12 cellular contexts compared by ENCODE assay signal in the genomic region with DNA sequence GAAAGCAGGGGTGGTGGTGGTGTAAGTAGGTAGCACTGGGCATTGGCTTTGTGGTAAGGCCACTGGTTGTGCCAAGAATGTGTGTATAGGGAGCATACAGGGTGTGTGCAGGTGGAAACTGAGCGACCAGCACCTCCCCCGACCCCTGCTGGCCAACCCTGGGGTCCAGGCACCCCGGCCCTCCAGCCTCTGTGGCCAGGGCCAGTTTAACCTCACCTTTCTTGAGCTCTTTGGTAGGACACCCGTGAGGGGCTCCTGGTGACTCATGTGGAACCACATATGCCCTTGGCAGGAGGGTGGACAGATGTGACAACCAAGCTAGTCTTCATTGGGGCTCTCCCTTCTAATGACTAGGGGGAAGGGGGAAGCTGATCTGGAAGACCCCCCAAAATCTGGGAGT. TPM values are rescaled to one million over a fixed set of nuclear protein-coding genes. Genes with fewer than 3 reads are reported as not detected.
DNase-seq lines count a peak whose midpoint lies in the region; ATAC-seq and TF ChIP-seq lines count a peak whose summit lies in the region.
"Had no signal": no experiment of that assay in that cellular context is flagged by ENCODE, and none has a peak within 500 bp of the region (broad histone marks: within the 10 kb centered on the region; RNA-seq: fewer than 3 reads in every experiment).

No MANE protein-coding gene starts in this region.

- no peak for TF ChIP-seq EP300 in SK-N-SH (IDR thresholded peaks at IDR 0.05; ENCODE audit: borderline replicate concordance in 1 of 2, low read depth in 1 of 2, low read length in 1 of 2)

- no peak overlapping the region for H3K4me3 ChIP-seq in SK-N-SH (ENCODE audit: low read depth in 2 of 2, low read length in 1 of 2)

- peaks cover 2 to 4% (median 4%) of the 10 kb centered on the region in 3 donors for H3K27me3 Mint-ChIP-seq in immature natural killer cell (ENCODE audit: low read depth in 3 of 3)
- no peaks in the 10 kb centered on the region for H3K27me3 Mint-ChIP-seq in activated CD4-positive, alpha-beta memory T cell treated with anti-CD3 and anti-CD28 coated beads for 36 hours
- H3K27me3 Mint-ChIP-seq: stimulated activated naive B cell treated with anti-CD40 and anti-IgM and Interleukin-4, amounts not matched to agents 10 μg/mL and 1 μg/mL and 100 μg/mL, for 72 hours had no signal

- H3K27ac ChIP-seq in SK-N-SH (ENCODE audit: low read depth in 2 of 2, low read length in 1 of 2), result peak overlapping the region; percentile 84 to 100; a peak in 3 of 4 replicates
- peak overlapping the region; percentile 89 for H3K27ac ChIP-seq in temporal lobe (ENCODE audit: low read depth, low read length)

- peaks cover 11 to 68% of the 10 kb centered on the region in 2 experiments for H3K4me1 ChIP-seq in SK-N-SH (ENCODE audit: control insufficient read depth in 1 of 2, insufficient read depth in 2 of 2, low read depth in 1 of 2, low read length in 1 of 2)

- H2AFZ ChIP-seq in SK-N-SH (ENCODE audit: low read depth), result no peak overlapping the region

- peaks cover 19 to 28% of the 10 kb centered on the region in 2 donors for H3K4me1 Mint-ChIP-seq in immature natural killer cell
- H3K4me1 Mint-ChIP-seq in activated CD4-positive, alpha-beta memory T cell treated with anti-CD3 and anti-CD28 coated beads for 36 hours (ENCODE audit: low read depth), result peaks cover 13% of the 10 kb centered on the region

- no peaks in the 10 kb centered on the region for H3K36me3 Mint-ChIP-seq in immature natural killer cell
- peaks cover 3% of the 10 kb centered on the region for H3K36me3 Mint-ChIP-seq in activated CD4-positive, alpha-beta memory T cell treated with anti-CD3 and anti-CD28 coated beads for 36 hours

- no peaks in the 10 kb centered on the region for H3K9me2 ChIP-seq in SK-N-SH

- peaks cover 10% of the 10 kb centered on the region; the same call in 1 of the 2 replicates for H3K79me2 ChIP-seq in SK-N-SH (ENCODE audit: insufficient read depth)

- peak overlapping the region in 2 of 5 donors; percentile 15 to 39 for H3K4me3 Mint-ChIP-seq in immature natural killer cell
- no peak overlapping the region for H3K4me3 Mint-ChIP-seq in activated CD4-positive, alpha-beta memory T cell treated with anti-CD3 and anti-CD28 coated beads for 36 hours

- peak overlapping the region in 5 of 6 donors; percentile 49 to 87 (median 81) for H3K27ac Mint-ChIP-seq in immature natural killer cell
- H3K27ac Mint-ChIP-seq in activated CD4-positive, alpha-beta memory T cell treated with anti-CD3 and anti-CD28 coated beads for 36 hours, result no peak overlapping the region

- no peak for TF ChIP-seq CTCF in SK-N-SH (IDR thresholded peaks at IDR 0.05)

- TF ChIP-seq RAD21 in SK-N-SH (IDR thresholded peaks at IDR 0.05; ENCODE audit: low read length), result no peak

- intact Hi-C loops in activated CD4-positive, alpha-beta memory T cell treated with anti-CD3 and anti-CD28 coated beads for 36 hours (cut with micrococcal nuclease), result no loop called here

- no peaks in the 10 kb centered on the region for H3K27me3 ChIP-seq in SK-N-SH (ENCODE audit: insufficient read depth)

- CTCF ChIA-PET in SK-N-SH (lab: Yijun Ruan, JAX), result interaction anchor here (0.7 to 5.9 kb wide), 10 partner anchors 13 to 290 kb away, joined by 3 to 31 read pairs (median 9); a partner anchor contains a TSS
- CTCF ChIA-PET in activated CD4-positive, alpha-beta memory T cell treated with anti-CD3 and anti-CD28 coated beads for 36 hours (lab: Charles Lee), result interaction anchor here (0.6 to 2.7 kb wide), 16 partner anchors 10 to 420 kb away, joined by 3 to 22 read pairs (median 4); a partner anchor contains a TSS

- peaks cover 0 to 2% of the 10 kb centered on the region in 2 experiments for H3K36me3 ChIP-seq in SK-N-SH (replicated peaks in 1 of 2; ENCODE audit: control insufficient read depth in 1 of 2, insufficient read depth in 2 of 2, low read length in 1 of 2)

- no peak overlapping the region for H3K9ac ChIP-seq in SK-N-SH

- no peak for ATAC-seq in SK-N-SH treated with all-trans-retinoic acid at 6 μM for 48 hours
- ATAC-seq: stimulated activated naive B cell treated with anti-CD40 and anti-IgM and Interleukin-4, amounts not matched to agents 10 μg/mL and 1 μg/mL and 100 μg/mL, for 72 hours had no signal

- no CpG with 5 or more reads among the region's 4 CpGs for WGBS in SK-N-SH (ENCODE audit: low lambda C conversion rate)

- no peaks in the 10 kb centered on the region for H3K9me3 ChIP-seq in SK-N-SH

- POLR2A ChIA-PET in SK-N-SH (lab: Yijun Ruan, JAX), result interaction anchor here (2.7 to 5.9 kb wide), 2 partner anchors 18 to 32 kb away, joined by 17 to 97 read pairs; a partner anchor contains a TSS
- POLR2A ChIA-PET in activated CD4-positive, alpha-beta memory T cell treated with anti-CD3 and anti-CD28 coated beads for 36 hours (lab: Charles Lee), result interaction anchor here (1.4 to 1.9 kb wide), 3 partner anchors 12 to 30 kb away, joined by 5 to 9 read pairs (median 5); no protein-coding TSS in a partner anchor

- H3F3A ChIP-seq in SK-N-SH (replicated peaks; ENCODE audit: insufficient read depth), result peaks cover 6% of the 10 kb centered on the region

- no peak overlapping the region for H3K4me2 ChIP-seq in SK-N-SH

- no peaks in the 10 kb centered on the region for H3K9me3 Mint-ChIP-seq in immature natural killer cell
- no peaks in the 10 kb centered on the region for H3K9me3 Mint-ChIP-seq in activated CD4-positive, alpha-beta memory T cell treated with anti-CD3 and anti-CD28 coated beads for 36 hours
- H3K9me3 Mint-ChIP-seq: neural crest cell; stimulated activated naive B cell treated with anti-CD40 and anti-IgM and Interleukin-4, amounts not matched to agents 10 μg/mL and 1 μg/mL and 100 μg/mL, for 72 hours had no signal

- no peak for DNase-seq in SK-N-SH
- DNase-seq in immature natural killer cell, result no peak
- no peak for DNase-seq in activated CD4-positive, alpha-beta memory T cell treated with anti-CD3 and anti-CD28 coated beads for 36 hours
- no peak for DNase-seq in NCI-H526 (lab: John Stamatoyannopoulos, UW)
- DNase-seq: activated gamma-delta T cell treated with Interleukin-2 at 50 U/mL for 16 hours; NCI-H1930; stimulated activated naive B cell treated with anti-CD40 and anti-IgM and Interleukin-4, amounts not matched to agents 10 μg/mL and 1 μg/mL and 100 μg/mL, for 72 hours had no signal

- H4K20me1 ChIP-seq in SK-N-SH (ENCODE audit: insufficient read depth), result no peaks in the 10 kb centered on the region

TF ChIP-seq in SK-N-SH, 30 proteins besides CTCF, POLR2A, EP300 and RAD21:
- no peak for TF ChIP-seq EZH2phosphoT487 (IDR thresholded peaks at IDR 0.05; ENCODE audit: borderline replicate concordance, low read depth)
- TF ChIP-seq FOXJ3 (CRISPR knock-in tag; IDR thresholded peaks at IDR 0.05), result no peak
- TF ChIP-seq RCOR1 (IDR thresholded peaks at IDR 0.05; ENCODE audit: low read length), result no peak
- TF ChIP-seq TCF12 (IDR thresholded peaks at IDR 0.05), result no peak
- no peak for TF ChIP-seq MXI1 (IDR thresholded peaks at IDR 0.05; ENCODE audit: low read depth, low read length)
- no peak for TF ChIP-seq RFX5 (IDR thresholded peaks at IDR 0.05; ENCODE audit: low read length)

TF ChIP-seq in SK-N-SH treated with all-trans-retinoic acid at 6 μM for 48 hours, 23 proteins besides CTCF, POLR2A, EP300 and RAD21 (continues in another document):
- TF ChIP-seq GLIS3 (CRISPR knock-in tag; IDR thresholded peaks at IDR 0.05), result no peak

RNA-seq across cellular contexts. Expression of a gene that starts 19.5 kb away (rescaled TPM):
- 4.4 and 5.5 TPM in 2 replicates for polyA plus RNA-seq in SK-N-SH (2012; rRNA removed)
- 3.3 and 4.2 TPM in 2 replicates for polyA plus RNA-seq in SK-N-SH (2012; cell fraction: cytosol; rRNA removed)
- polyA plus RNA-seq in SK-N-SH (2012; cell fraction: nucleus; rRNA removed), result 4.8 and 7.5 TPM in 2 replicates
- 1 to 10 TPM in 2 of 3 donors, under 1 TPM in 1; 0.76 to 2.0 (median 1.9) TPM for polyA plus RNA-seq in immature natural killer cell
- total RNA-seq in temporal lobe, result 46.7 TPM
- total RNA-seq in activated CD4-positive, alpha-beta memory T cell treated with anti-CD3 and anti-CD28 coated beads for 36 hours, result 10 to 100 TPM; 11.8 to 12.5 TPM

RNA-seq across cellular contexts. Expression of a gene that starts 38.5 kb away (rescaled TPM):
- polyA plus RNA-seq in SK-N-SH (2012; rRNA removed) (not detected in 2 replicates), immature natural killer cell (1 to 10 TPM in 1 of 3 donors, under 1 TPM in 2; 0.32 to 3.4 (median 0.43) TPM)
- polyA plus RNA-seq in SK-N-SH (2012; cell fraction: cytosol; rRNA removed), result under 0.01 and 0.01 TPM in 2 replicates
- polyA plus RNA-seq in SK-N-SH (2012; cell fraction: nucleus; rRNA removed), result 0.01 and 0.04 TPM in 2 replicates
- not detected for total RNA-seq in temporal lobe
- under 1 TPM; 0.51 to 0.74 TPM for total RNA-seq in activated CD4-positive, alpha-beta memory T cell treated with anti-CD3 and anti-CD28 coated beads for 36 hours
- total RNA-seq: fibroblast of lung, neural crest cell had no signal
- polyA plus RNA-seq: fibroblast of lung had no signal

RNA-seq across cellular contexts. Expression of a gene that starts 38.6 kb away (rescaled TPM):
- polyA plus RNA-seq in SK-N-SH (2012; rRNA removed) (0.02 TPM in 1 of 2 replicates, not detected in the other), immature natural killer cell (not detected)
- polyA plus RNA-seq in SK-N-SH (2012; cell fraction: cytosol; rRNA removed), result 0.01 and 0.09 TPM in 2 replicates
- polyA plus RNA-seq in SK-N-SH (2012; cell fraction: nucleus; rRNA removed), result 0.44 and 1.2 TPM in 2 replicates
- total RNA-seq in temporal lobe, result under 0.01 TPM
- total RNA-seq in activated CD4-positive, alpha-beta memory T cell treated with anti-CD3 and anti-CD28 coated beads for 36 hours, result under 1 TPM; 0.19 to 0.36 TPM
- total RNA-seq: fibroblast of lung, neural crest cell had no signal
- polyA plus RNA-seq: fibroblast of lung had no signal

RNA-seq across cellular contexts. Expression of a gene that starts 54.2 kb away (rescaled TPM):
- polyA plus RNA-seq in SK-N-SH (2012; rRNA removed) (not detected in 2 replicates), immature natural killer cell (not detected)
- not detected in 2 replicates for polyA plus RNA-seq in SK-N-SH (2012; cell fraction: cytosol; rRNA removed)
- not detected in 2 replicates for polyA plus RNA-seq in SK-N-SH (2012; cell fraction: nucleus; rRNA removed)
- not detected for total RNA-seq in temporal lobe
- not detected for total RNA-seq in activated CD4-positive, alpha-beta memory T cell treated with anti-CD3 and anti-CD28 coated beads for 36 hours
- total RNA-seq: cardiac septum, fibroblast of lung, neural crest cell had no signal
- polyA plus RNA-seq: fibroblast of lung had no signal

RNA-seq across cellular contexts. Expression of a gene that starts 54.3 kb away (rescaled TPM):
- polyA plus RNA-seq in SK-N-SH (2012; rRNA removed) (0.02 TPM in 1 of 2 replicates, not detected in the other), immature natural killer cell (not detected)
- under 0.01 and 0.01 TPM in 2 replicates for polyA plus RNA-seq in SK-N-SH (2012; cell fraction: cytosol; rRNA removed)
- polyA plus RNA-seq in SK-N-SH (2012; cell fraction: nucleus; rRNA removed), result 0.02 TPM in 2 replicates
- not detected for total RNA-seq in temporal lobe
- under 1 TPM; 0.02 to 0.19 TPM for total RNA-seq in activated CD4-positive, alpha-beta memory T cell treated with anti-CD3 and anti-CD28 coated beads for 36 hours
- total RNA-seq: fibroblast of lung had no signal
- polyA plus RNA-seq: fibroblast of lung had no signal
